ENCODE assay signal across 8 cellular contexts in the genomic region with DNA sequence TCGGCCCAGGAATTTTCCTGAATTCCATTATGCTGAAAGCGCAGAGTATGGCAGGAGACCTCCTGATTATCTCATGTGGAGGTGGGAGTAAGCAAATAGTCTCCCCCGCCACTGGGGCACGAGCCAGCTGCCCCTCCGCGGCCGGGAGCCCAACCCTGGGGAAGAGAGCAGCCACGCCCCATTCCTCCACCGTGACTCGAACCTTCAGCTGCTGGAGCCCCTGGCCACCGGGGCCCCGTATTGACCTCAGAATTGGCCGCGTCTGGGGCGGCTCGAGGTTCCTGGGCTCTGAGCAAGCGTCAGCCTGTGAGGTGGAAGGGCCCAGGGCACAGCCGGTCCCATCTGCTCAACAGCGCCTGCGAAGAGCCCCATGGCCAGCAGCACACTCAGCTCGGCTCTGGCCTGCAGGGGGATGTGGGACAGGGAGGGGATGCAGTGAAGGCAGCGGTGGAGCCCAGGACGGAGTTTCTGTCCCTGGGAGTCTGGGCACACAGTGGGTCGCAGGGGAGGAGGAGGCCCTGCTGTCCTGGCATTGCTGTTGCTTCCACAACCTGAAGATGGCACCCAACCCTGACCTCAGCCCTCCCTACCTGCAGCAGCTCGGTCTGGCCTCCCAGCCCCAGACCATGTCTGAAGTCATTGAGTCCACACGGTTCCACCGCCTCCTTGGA.
DNase-seq lines count a peak whose midpoint lies in the region; ATAC-seq and TF ChIP-seq lines count a peak whose summit lies in the region.

No MANE protein-coding gene starts in this region.

- H3K4me1 Mint-ChIP-seq in chondrocyte (ENCODE audit: low read depth) = peaks cover 52% of the 10 kb centered on the region

- H3K36me3 ChIP-seq in NT2/D1 (ENCODE audit: insufficient read depth, insufficient read length, low read length) = no peaks in the 10 kb centered on the region

- H3K27me3 Mint-ChIP-seq in chondrocyte (ENCODE audit: low read depth) = peaks cover 13% of the 10 kb centered on the region

- DNase-seq in Caki2 (ENCODE audit: low read depth) (peak; percentile 82), NT2/D1 (ENCODE audit: low read depth, low spot score) (peak; percentile 39), chondrocyte (ENCODE audit: low spot score) (peak; percentile 90), left kidney (ENCODE audit: low read depth, low spot score) (peak; percentile 73), stromal cell of bone marrow (ENCODE audit: low read depth) (peak; percentile 56)
- DNase-seq in stimulated activated naive CD4-positive, alpha-beta T cell treated with Interleukin-2 at 50 U/mL for 16 hours (lab: John Stamatoyannopoulos, UW) = no peak

- in situ Hi-C loops in Caki2 (cut with HindIII; ENCODE audit: low pct_unique_long_range_greater_than_20kb, low sequenced_read_pairs) = loop anchor here (25.0 kb wide), 1 partner anchor 392 kb away; no protein-coding TSS in a partner anchor

- peak; percentile 77 for TF ChIP-seq CTCF in chondrocyte (IDR thresholded peaks at IDR 0.05)

- H3K4me1 ChIP-seq in NT2/D1 (ENCODE audit: insufficient read depth, insufficient read length) = peaks cover 4% of the 10 kb centered on the region

- H3K9ac ChIP-seq in NT2/D1 (ENCODE audit: insufficient read length, low read depth) = peak overlapping the region; percentile 85

- H3K27ac Mint-ChIP-seq in chondrocyte (ENCODE audit: unreplicated experiment) = peak overlapping the region; percentile 96

- H3K4me3 Mint-ChIP-seq in chondrocyte (ENCODE audit: unreplicated experiment) = peak overlapping the region; percentile 71

- peak; percentile 44 for ATAC-seq in GM21381 (IDR thresholded peaks at IDR 0.05; ENCODE audit: unreplicated experiment)
- no peak for ATAC-seq in HG03571 (IDR thresholded peaks at IDR 0.05; ENCODE audit: unreplicated experiment)

- no peaks in the 10 kb centered on the region; the same call in 1 of the 2 replicates for H3K9me3 ChIP-seq in NT2/D1 (ENCODE audit: insufficient read depth, low read length)

- peaks cover 13% of the 10 kb centered on the region for H3K27me3 ChIP-seq in NT2/D1 (ENCODE audit: insufficient read depth, insufficient read length)

- no peaks in the 10 kb centered on the region for H3K9me3 Mint-ChIP-seq in chondrocyte (ENCODE audit: low read depth)

- H3K36me3 Mint-ChIP-seq in chondrocyte (ENCODE audit: low read depth) = peaks cover 3% of the 10 kb centered on the region

- peak overlapping the region; percentile 51 for H3K4me3 ChIP-seq in NT2/D1 (ENCODE audit: insufficient read length, low read depth)
